2 cellular contexts compared by ENCODE assay signal in the genomic region with DNA sequence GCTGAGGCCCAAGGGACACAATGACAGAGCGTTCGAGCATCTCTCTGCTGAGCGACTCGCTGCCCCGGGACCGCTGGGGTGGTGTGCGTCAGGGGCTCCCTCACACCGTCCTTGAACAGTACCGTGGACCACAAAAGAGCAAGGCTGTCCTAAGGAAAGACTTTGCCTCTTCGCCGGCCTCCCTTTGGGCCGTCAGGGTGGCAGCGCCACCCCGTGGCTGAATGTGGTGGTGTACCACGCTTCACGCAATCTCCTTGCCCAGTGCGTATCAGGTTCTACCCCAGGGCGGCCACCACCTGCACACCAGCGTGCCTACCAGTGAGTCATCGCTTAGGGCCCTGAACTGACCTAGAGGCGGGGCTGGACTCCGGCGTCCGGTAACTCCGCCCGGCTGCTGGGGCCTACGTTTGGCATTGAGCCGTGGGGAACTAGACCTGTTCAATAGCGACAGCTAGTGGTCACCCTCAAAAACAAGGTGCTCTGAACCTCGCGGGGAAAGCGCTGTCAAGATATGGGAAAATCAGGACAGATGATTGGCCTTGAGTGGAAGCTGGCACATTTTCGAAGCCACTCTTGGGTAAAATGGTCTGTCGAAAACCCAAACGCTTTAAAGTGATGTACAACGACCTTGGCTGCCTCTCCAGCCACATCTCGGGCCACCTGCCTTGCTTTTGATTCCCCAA.
TF ChIP-seq lines count a peak whose summit lies in the region.

No MANE protein-coding gene starts in this region.

TF ChIP-seq in HEK293, 187 proteins besides CTCF, POLR2A, EP300 and RAD21 (continued from another document and continues in another):
- TF ChIP-seq ZNF280D (tag by site-specific recombination; IDR thresholded peaks at IDR 0.05) (peak; percentile 11; the same call in 1 of the 2 replicates), ZNF596 (tag by site-specific recombination; IDR thresholded peaks at IDR 0.05) (no peak), ZNF16 (tag by site-specific recombination; IDR thresholded peaks at IDR 0.05; ENCODE audit: low read depth) (no peak), ZBTB8A (tag by site-specific recombination; IDR thresholded peaks at IDR 0.05) (peak; percentile 46), SCRT2 (tag by site-specific recombination; IDR thresholded peaks at IDR 0.05) (peak; percentile 62), ZNF610 (tag by site-specific recombination; IDR thresholded peaks at IDR 0.05; ENCODE audit: borderline replicate concordance) (peak; percentile 71; the same call in 1 of the 2 replicates), ZNF324 (tag by site-specific recombination; IDR thresholded peaks at IDR 0.05) (0 out of 2 replicates have a peak, but pooled peaks have one; percentile 45), ZNF155 (tag by site-specific recombination; IDR thresholded peaks at IDR 0.05) (no peak), HOXC10 (CRISPR knock-in tag; IDR thresholded peaks at IDR 0.05) (no peak), ZNF660 (tag by site-specific recombination; IDR thresholded peaks at IDR 0.05) (peak; percentile 97), ZNF292 (tag by site-specific recombination; IDR thresholded peaks at IDR 0.05; ENCODE audit: borderline replicate concordance, low read depth) (no peak)
- TF ChIP-seq, protein P1, sequence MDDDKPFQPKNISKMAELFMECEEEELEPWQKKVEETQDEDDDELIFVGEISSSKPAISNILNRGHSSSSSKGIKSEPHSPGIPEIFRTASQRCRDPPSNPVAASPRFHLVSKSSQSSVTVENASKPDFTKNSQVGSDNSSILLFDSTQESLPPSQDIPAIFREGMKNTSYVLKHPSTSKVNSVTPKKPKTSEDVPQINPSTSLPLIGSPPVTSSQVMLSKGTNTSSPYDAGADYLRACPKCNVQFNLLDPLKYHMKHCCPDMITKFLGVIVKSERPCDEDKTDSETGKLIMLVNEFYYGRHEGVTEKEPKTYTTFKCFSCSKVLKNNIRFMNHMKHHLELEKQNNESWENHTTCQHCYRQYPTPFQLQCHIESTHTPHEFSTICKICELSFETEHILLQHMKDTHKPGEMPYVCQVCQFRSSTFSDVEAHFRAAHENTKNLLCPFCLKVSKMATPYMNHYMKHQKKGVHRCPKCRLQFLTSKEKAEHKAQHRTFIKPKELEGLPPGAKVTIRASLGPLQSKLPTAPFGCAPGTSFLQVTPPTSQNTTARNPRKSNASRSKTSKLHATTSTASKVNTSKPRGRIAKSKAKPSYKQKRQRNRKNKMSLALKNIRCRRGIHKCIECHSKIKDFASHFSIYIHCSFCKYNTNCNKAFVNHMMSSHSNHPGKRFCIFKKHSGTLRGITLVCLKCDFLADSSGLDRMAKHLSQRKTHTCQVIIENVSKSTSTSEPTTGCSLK (tag by site-specific recombination; IDR thresholded peaks at IDR 0.05), result no peak
- TF ChIP-seq, protein P2, sequence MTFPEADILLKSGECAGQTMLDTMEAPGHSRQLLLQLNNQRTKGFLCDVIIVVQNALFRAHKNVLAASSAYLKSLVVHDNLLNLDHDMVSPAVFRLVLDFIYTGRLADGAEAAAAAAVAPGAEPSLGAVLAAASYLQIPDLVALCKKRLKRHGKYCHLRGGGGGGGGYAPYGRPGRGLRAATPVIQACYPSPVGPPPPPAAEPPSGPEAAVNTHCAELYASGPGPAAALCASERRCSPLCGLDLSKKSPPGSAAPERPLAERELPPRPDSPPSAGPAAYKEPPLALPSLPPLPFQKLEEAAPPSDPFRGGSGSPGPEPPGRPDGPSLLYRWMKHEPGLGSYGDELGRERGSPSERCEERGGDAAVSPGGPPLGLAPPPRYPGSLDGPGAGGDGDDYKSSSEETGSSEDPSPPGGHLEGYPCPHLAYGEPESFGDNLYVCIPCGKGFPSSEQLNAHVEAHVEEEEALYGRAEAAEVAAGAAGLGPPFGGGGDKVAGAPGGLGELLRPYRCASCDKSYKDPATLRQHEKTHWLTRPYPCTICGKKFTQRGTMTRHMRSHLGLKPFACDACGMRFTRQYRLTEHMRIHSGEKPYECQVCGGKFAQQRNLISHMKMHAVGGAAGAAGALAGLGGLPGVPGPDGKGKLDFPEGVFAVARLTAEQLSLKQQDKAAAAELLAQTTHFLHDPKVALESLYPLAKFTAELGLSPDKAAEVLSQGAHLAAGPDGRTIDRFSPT (tag by site-specific recombination; IDR thresholded peaks at IDR 0.05), result peak; percentile 98
- TF ChIP-seq, protein P3, sequence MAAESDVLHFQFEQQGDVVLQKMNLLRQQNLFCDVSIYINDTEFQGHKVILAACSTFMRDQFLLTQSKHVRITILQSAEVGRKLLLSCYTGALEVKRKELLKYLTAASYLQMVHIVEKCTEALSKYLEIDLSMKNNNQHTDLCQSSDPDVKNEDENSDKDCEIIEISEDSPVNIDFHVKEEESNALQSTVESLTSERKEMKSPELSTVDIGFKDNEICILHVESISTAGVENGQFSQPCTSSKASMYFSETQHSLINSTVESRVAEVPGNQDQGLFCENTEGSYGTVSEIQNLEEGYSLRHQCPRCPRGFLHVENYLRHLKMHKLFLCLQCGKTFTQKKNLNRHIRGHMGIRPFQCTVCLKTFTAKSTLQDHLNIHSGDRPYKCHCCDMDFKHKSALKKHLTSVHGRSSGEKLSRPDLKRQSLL (tag by site-specific recombination; IDR thresholded peaks at IDR 0.05), result peak; percentile 90

TF ChIP-seq in HepG2, 621 proteins besides CTCF, POLR2A, EP300 and RAD21 (continued from another document and continues in another):
- TF ChIP-seq, protein P4, sequence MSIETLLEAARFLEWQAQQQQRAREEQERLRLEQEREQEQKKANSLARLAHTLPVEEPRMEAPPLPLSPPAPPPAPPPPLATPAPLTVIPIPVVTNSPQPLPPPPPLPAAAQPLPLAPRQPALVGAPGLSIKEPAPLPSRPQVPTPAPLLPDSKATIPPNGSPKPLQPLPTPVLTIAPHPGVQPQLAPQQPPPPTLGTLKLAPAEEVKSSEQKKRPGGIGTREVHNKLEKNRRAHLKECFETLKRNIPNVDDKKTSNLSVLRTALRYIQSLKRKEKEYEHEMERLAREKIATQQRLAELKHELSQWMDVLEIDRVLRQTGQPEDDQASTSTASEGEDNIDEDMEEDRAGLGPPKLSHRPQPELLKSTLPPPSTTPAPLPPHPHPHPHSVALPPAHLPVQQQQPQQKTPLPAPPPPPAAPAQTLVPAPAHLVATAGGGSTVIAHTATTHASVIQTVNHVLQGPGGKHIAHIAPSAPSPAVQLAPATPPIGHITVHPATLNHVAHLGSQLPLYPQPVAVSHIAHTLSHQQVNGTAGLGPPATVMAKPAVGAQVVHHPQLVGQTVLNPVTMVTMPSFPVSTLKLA (IDR thresholded peaks at IDR 0.05), result no peak
- TF ChIP-seq BORCS8-MEF2B (CRISPR knock-in tag; IDR thresholded peaks at IDR 0.05) (no peak), SRF (IDR thresholded peaks at IDR 0.05; ENCODE audit: low read depth, low read length) (no peak), KAT8 (CRISPR knock-in tag; IDR thresholded peaks at IDR 0.05) (peak; percentile 36; the same call in 1 of the 2 replicates), MED8 (CRISPR knock-in tag; IDR thresholded peaks at IDR 0.05; ENCODE audit: insufficient replicate concordance) (no peak), ZC3H4 (CRISPR knock-in tag; IDR thresholded peaks at IDR 0.05; ENCODE audit: borderline replicate concordance) (no peak), ZBTB4 (CRISPR knock-in tag; IDR thresholded peaks at IDR 0.05; ENCODE audit: borderline replicate concordance) (peak; percentile 40; the same call in 1 of the 2 replicates), ZFP36 (IDR thresholded peaks at IDR 0.05; ENCODE audit: borderline replicate concordance, low read depth, low read length, partially characterized antibody) (no peak), MAZ (IDR thresholded peaks at IDR 0.05; ENCODE audit: borderline replicate concordance, low read depth, low read length) (no peak), MAZ (CRISPR knock-in tag; IDR thresholded peaks at IDR 0.05; ENCODE audit: low read depth) (no peak), ZNF260 (CRISPR knock-in tag; IDR thresholded peaks at IDR 0.05; ENCODE audit: borderline replicate concordance, low read depth) (no peak), ZNF225 (CRISPR knock-in tag; IDR thresholded peaks at IDR 0.05) (peak; percentile 73), ZBTB44 (CRISPR knock-in tag; IDR thresholded peaks at IDR 0.05) (no peak), GPN1 (CRISPR knock-in tag; IDR thresholded peaks at IDR 0.05; ENCODE audit: borderline replicate concordance) (no peak), RELA (CRISPR knock-in tag; IDR thresholded peaks at IDR 0.05) (no peak), ZNF782 (CRISPR knock-in tag; IDR thresholded peaks at IDR 0.05; ENCODE audit: borderline replicate concordance) (peak; percentile 83; the same call in 1 of the 2 replicates), U2AF2 (IDR thresholded peaks at IDR 0.05; ENCODE audit: low read depth, low read length) (no peak), TAF15 (IDR thresholded peaks at IDR 0.05; ENCODE audit: low read depth, low read length, poor library complexity, severe bottlenecking) (no peak), SMYD3 (CRISPR knock-in tag; IDR thresholded peaks at IDR 0.05) (no peak), HDAC1 (CRISPR knock-in tag; IDR thresholded peaks at IDR 0.05) (no peak), ZBTB3 (CRISPR knock-in tag; IDR thresholded peaks at IDR 0.05; ENCODE audit: borderline replicate concordance, low read depth) (no peak), CREB1 (IDR thresholded peaks at IDR 0.05) (peak; percentile 57), CREB1 (CRISPR knock-in tag; IDR thresholded peaks at IDR 0.05) (peak; percentile 40; the same call in 1 of the 2 replicates), HCFC1 (IDR thresholded peaks at IDR 0.05; ENCODE audit: low read depth, low read length) (no peak), PHF5A (CRISPR knock-in tag; IDR thresholded peaks at IDR 0.05; ENCODE audit: low read depth, unreplicated experiment) (no peak), RARG (CRISPR knock-in tag; IDR thresholded peaks at IDR 0.05; ENCODE audit: low read depth) (no peak), ZEB1 (IDR thresholded peaks at IDR 0.05; ENCODE audit: insufficient replicate concordance, low read depth) (no peak), ISL2 (CRISPR knock-in tag; IDR thresholded peaks at IDR 0.05) (0 out of 2 replicates have a peak, but pooled peaks have one; percentile 36)
- TF ChIP-seq, protein P5, sequence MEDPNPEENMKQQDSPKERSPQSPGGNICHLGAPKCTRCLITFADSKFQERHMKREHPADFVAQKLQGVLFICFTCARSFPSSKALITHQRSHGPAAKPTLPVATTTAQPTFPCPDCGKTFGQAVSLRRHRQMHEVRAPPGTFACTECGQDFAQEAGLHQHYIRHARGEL (CRISPR knock-in tag; IDR thresholded peaks at IDR 0.05), result no peak
- TF ChIP-seq, protein P6, sequence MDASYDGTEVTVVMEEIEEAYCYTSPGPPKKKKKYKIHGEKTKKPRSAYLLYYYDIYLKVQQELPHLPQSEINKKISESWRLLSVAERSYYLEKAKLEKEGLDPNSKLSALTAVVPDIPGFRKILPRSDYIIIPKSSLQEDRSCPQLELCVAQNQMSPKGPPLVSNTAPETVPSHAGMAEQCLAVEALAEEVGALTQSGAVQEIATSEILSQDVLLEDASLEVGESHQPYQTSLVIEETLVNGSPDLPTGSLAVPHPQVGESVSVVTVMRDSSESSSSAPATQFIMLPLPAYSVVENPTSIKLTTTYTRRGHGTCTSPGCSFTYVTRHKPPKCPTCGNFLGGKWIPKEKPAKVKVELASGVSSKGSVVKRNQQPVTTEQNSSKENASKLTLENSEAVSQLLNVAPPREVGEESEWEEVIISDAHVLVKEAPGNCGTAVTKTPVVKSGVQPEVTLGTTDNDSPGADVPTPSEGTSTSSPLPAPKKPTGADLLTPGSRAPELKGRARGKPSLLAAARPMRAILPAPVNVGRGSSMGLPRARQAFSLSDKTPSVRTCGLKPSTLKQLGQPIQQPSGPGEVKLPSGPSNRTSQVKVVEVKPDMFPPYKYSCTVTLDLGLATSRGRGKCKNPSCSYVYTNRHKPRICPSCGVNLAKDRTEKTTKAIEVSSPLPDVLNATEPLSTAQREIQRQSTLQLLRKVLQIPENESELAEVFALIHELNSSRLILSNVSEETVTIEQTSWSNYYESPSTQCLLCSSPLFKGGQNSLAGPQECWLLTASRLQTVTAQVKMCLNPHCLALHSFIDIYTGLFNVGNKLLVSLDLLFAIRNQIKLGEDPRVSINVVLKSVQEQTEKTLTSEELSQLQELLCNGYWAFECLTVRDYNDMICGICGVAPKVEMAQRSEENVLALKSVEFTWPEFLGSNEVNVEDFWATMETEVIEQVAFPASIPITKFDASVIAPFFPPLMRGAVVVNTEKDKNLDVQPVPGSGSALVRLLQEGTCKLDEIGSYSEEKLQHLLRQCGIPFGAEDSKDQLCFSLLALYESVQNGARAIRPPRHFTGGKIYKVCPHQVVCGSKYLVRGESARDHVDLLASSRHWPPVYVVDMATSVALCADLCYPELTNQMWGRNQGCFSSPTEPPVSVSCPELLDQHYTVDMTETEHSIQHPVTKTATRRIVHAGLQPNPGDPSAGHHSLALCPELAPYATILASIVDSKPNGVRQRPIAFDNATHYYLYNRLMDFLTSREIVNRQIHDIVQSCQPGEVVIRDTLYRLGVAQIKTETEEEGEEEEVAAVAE (CRISPR knock-in tag; IDR thresholded peaks at IDR 0.05; ENCODE audit: borderline replicate concordance), result no peak
